ENCODE assay signal across 25 cellular contexts in genomic region chr10:106136175-106136574, GRCh38.
"Had no signal": no experiment of that assay in that cellular context is flagged by ENCODE, and none has a peak within 500 bp of the region (broad histone marks: within the 10 kb centered on the region; RNA-seq: fewer than 3 reads in every experiment).

No MANE protein-coding gene starts in this region.

- H3K27me3 ChIP-seq: esophagus squamous epithelium, right atrium auricular region, suprapubic skin had no signal

- H3K36me3 Mint-ChIP-seq: immature natural killer cell; memory B cell; natural killer cell treated with Interleukin-12 subunit alpha and Interleukin-12 subunit beta and Interleukin-15 and Interleukin-18, amount 100 ng/mL, for 72 hours had no signal

- H3K27ac Mint-ChIP-seq: immature natural killer cell; memory B cell; natural killer cell treated with Interleukin-12 subunit alpha and Interleukin-12 subunit beta and Interleukin-15 and Interleukin-18, amount 100 ng/mL, for 72 hours; stimulated activated naive CD8-positive, alpha-beta T cell treated with anti-CD3 and anti-CD28 coated beads, Interleukin-15, amount 100 ng/mL, for 72 hours had no signal

- H3K9me3 ChIP-seq: esophagus squamous epithelium, lower lobe of right lung, prostate gland, right atrium auricular region, suprapubic skin had no signal

- H3K4me1 Mint-ChIP-seq: immature natural killer cell; memory B cell; neural crest cell; stimulated activated naive CD8-positive, alpha-beta T cell treated with anti-CD3 and anti-CD28 coated beads, Interleukin-15, amount 100 ng/mL, for 72 hours had no signal

- H3K27ac ChIP-seq: coronary artery, esophagus squamous epithelium, lower lobe of right lung, prostate gland, right atrium auricular region, suprapubic skin had no signal

- H3K9me3 Mint-ChIP-seq: neural crest cell had no signal

- H3K4me3 ChIP-seq: coronary artery, esophagus squamous epithelium, lower lobe of right lung, prostate gland, right atrium auricular region, smooth muscle cell, suprapubic skin had no signal

- H3K4me3 Mint-ChIP-seq: immature natural killer cell; memory B cell; natural killer cell treated with Interleukin-12 subunit alpha and Interleukin-12 subunit beta and Interleukin-15 and Interleukin-18, amount 100 ng/mL, for 72 hours; neural crest cell; stimulated activated naive CD8-positive, alpha-beta T cell treated with anti-CD3 and anti-CD28 coated beads, Interleukin-15, amount 100 ng/mL, for 72 hours had no signal

- H3K27me3 Mint-ChIP-seq: memory B cell; natural killer cell treated with Interleukin-12 subunit alpha and Interleukin-12 subunit beta and Interleukin-15 and Interleukin-18, amount 100 ng/mL, for 72 hours; stimulated activated naive CD8-positive, alpha-beta T cell treated with anti-CD3 and anti-CD28 coated beads, Interleukin-15, amount 100 ng/mL, for 72 hours had no signal

- ATAC-seq: left ventricle myocardium superior; lower lobe of right lung; natural killer cell treated with Interleukin-12 subunit alpha and Interleukin-12 subunit beta and Interleukin-15 and Interleukin-18, amount 100 ng/mL, for 72 hours; sciatic nerve; stimulated activated naive CD8-positive, alpha-beta T cell treated with anti-CD3 and anti-CD28 coated beads, Interleukin-15, amount 100 ng/mL, for 72 hours had no signal

- H3K36me3 ChIP-seq: esophagus squamous epithelium, lower lobe of right lung, prostate gland, right atrium auricular region, suprapubic skin had no signal

- H3K4me1 ChIP-seq: esophagus squamous epithelium, lower lobe of right lung, prostate gland, right atrium auricular region, suprapubic skin had no signal

- H3K4me2 ChIP-seq: smooth muscle cell had no signal

- DNase-seq: dermis blood vessel endothelial cell; effector memory CD4-positive, alpha-beta T cell; erythroblast; esophagus squamous epithelium; hypothalamus; immature natural killer cell; left ventricle myocardium superior; lower lobe of right lung; nucleus accumbens; stimulated activated CD4-positive, alpha-beta T cell treated with anti-CD3 and anti-CD28 coated beads, Interleukin-12 subunit alpha, Interleukin-12 subunit beta, amount 100 ng/mL, for 4 hours; stimulated activated CD4-positive, alpha-beta T cell treated with anti-CD3 and anti-CD28 coated beads, Interleukin-1b, Interleukin-23, amount 100 ng/mL, for 48 hours; stimulated activated CD4-positive, alpha-beta T cell treated with anti-CD3 and anti-CD28 coated beads, Interleukin-4, amount 100 ng/mL, for 1 hour; stimulated activated CD8-positive, alpha-beta memory T cell treated with anti-CD3 and anti-CD28 coated beads, Interleukin-4, amount 100 ng/mL, for 48 hours; stimulated activated naive CD4-positive, alpha-beta T cell; stimulated activated naive CD8-positive, alpha-beta T cell treated with anti-CD3 and anti-CD28 coated beads, Interleukin-15, amount 100 ng/mL, for 72 hours; trophoblast cell had no signal
